Comparison of ENCODE assay signal across 24 cellular contexts in the genomic region with DNA sequence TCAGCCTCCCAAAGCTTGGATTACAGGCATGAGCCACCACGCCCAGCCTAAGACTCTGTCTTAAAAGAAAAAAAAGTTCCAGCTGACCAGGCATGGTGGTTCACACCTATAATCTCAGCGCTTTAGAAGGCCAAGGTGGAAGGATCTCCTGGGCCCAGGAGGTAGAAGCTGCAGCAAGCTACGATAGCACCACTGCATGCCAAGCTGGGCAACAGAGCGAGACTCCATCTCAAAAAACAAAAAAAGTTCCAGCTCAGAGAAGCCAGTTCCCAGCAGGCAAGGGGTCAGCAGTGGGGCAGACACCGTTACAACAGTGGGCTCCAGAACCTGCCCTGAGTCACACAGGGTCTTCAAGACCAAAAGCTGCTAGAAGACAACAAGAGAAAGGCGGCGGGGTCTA. TPM values are rescaled to one million over a fixed set of nuclear protein-coding genes. Genes with fewer than 3 reads are reported as not detected.
DNase-seq lines count a peak whose midpoint lies in the region; ATAC-seq lines count a peak whose summit lies in the region.
"Had no signal": no experiment of that assay in that cellular context is flagged by ENCODE, and none has a peak within 500 bp of the region (broad histone marks: within the 10 kb centered on the region; RNA-seq: fewer than 3 reads in every experiment).

No MANE protein-coding gene starts in this region.

- DNase-seq in activated naive CD8-positive, alpha-beta T cell treated with anti-CD3 and anti-CD28 coated beads, Interleukin-2, amount 50 U/mL, for 24 hours: no peak
- DNase-seq in naive thymus-derived CD8-positive, alpha-beta T cell: no peak
- DNase-seq in NCI-H526 treated with DMSO at 0.1 percent for 48 hours (lab: John Stamatoyannopoulos, UW): no peak
- DNase-seq in NK-92 treated with Interleukin-12 subunit alpha and Interleukin-12 subunit beta, amount 100 ng/mL, for 24 hours (lab: John Stamatoyannopoulos, UW): no peak
- DNase-seq: activated CD4-positive, alpha-beta T cell treated with anti-CD3 and anti-CD28 coated beads for 1 hour; activated naive CD8-positive, alpha-beta T cell treated with anti-CD3 and anti-CD28 coated beads, Interleukin-2, amount 10 ng/mL, durations not matched to agents 7 days and 5 days; cortex of kidney; glutamatergic neuron; GOT3; left colon; midbrain; NCI-H1105; NCI-H2029; NCI-H226; stimulated activated CD4-positive, alpha-beta T cell treated with anti-CD3 and anti-CD28 coated beads, Interleukin-2, amount 100 ng/mL, for 48 hours; stimulated activated naive CD4-positive, alpha-beta T cell; tibial artery had no signal

- peak overlapping the region; percentile 64 for H3K27ac Mint-ChIP-seq in activated naive CD8-positive, alpha-beta T cell
- no peak overlapping the region for H3K27ac Mint-ChIP-seq in activated naive CD8-positive, alpha-beta T cell treated with anti-CD3 and anti-CD28 coated beads, Interleukin-2, amount 50 U/mL, for 24 hours
- H3K27ac Mint-ChIP-seq in naive thymus-derived CD8-positive, alpha-beta T cell: peak overlapping the region in 8 of 10 donors; percentile 22 to 90 (median 60)
- H3K27ac Mint-ChIP-seq: activated naive CD8-positive, alpha-beta T cell treated with anti-CD3 and anti-CD28 coated beads, Interleukin-2, amount 10 ng/mL, durations not matched to agents 7 days and 5 days; B cell had no signal

- peak overlapping the region; percentile 57 for H3K27ac ChIP-seq in angular gyrus (ENCODE audit: low read depth, low read length)
- peak overlapping the region; percentile 99 for H3K27ac ChIP-seq in temporal lobe (ENCODE audit: low read depth, low read length)
- H3K27ac ChIP-seq: A549 had no signal

- no peak for ATAC-seq in activated naive CD8-positive, alpha-beta T cell treated with anti-CD3 and anti-CD28 coated beads, Interleukin-2, amount 50 U/mL, for 24 hours
- ATAC-seq in naive thymus-derived CD8-positive, alpha-beta T cell: no peak
- ATAC-seq in GM18861 (IDR thresholded peaks at IDR 0.05; ENCODE audit: unreplicated experiment): no peak
- ATAC-seq: A549, left colon had no signal

- POLR2A ChIA-PET in naive thymus-derived CD8-positive, alpha-beta T cell (lab: Charles Lee): interaction anchor here (0.5 kb wide), 1 partner anchor 12 kb away, joined by 3 read pairs; no protein-coding TSS in a partner anchor

- H3K27me3 Mint-ChIP-seq in activated naive CD8-positive, alpha-beta T cell: no peaks in the 10 kb centered on the region
- H3K27me3 Mint-ChIP-seq in activated naive CD8-positive, alpha-beta T cell treated with anti-CD3 and anti-CD28 coated beads, Interleukin-2, amount 50 U/mL, for 24 hours: no peaks in the 10 kb centered on the region
- no peaks in the 10 kb centered on the region for H3K27me3 Mint-ChIP-seq in naive thymus-derived CD8-positive, alpha-beta T cell
- H3K27me3 Mint-ChIP-seq: activated naive CD8-positive, alpha-beta T cell treated with anti-CD3 and anti-CD28 coated beads, Interleukin-2, amount 10 ng/mL, durations not matched to agents 7 days and 5 days; B cell had no signal

- H3K36me3 Mint-ChIP-seq in activated naive CD8-positive, alpha-beta T cell: no peaks in the 10 kb centered on the region
- H3K36me3 Mint-ChIP-seq in activated naive CD8-positive, alpha-beta T cell treated with anti-CD3 and anti-CD28 coated beads, Interleukin-2, amount 50 U/mL, for 24 hours (ENCODE audit: low read depth): peaks cover 1% of the 10 kb centered on the region
- H3K36me3 Mint-ChIP-seq in naive thymus-derived CD8-positive, alpha-beta T cell: no peaks in the 10 kb centered on the region
- H3K36me3 Mint-ChIP-seq: activated naive CD8-positive, alpha-beta T cell treated with anti-CD3 and anti-CD28 coated beads, Interleukin-2, amount 10 ng/mL, durations not matched to agents 7 days and 5 days had no signal

- H3K4me3 Mint-ChIP-seq in activated naive CD8-positive, alpha-beta T cell: no peak overlapping the region
- no peak overlapping the region for H3K4me3 Mint-ChIP-seq in activated naive CD8-positive, alpha-beta T cell treated with anti-CD3 and anti-CD28 coated beads, Interleukin-2, amount 50 U/mL, for 24 hours
- H3K4me3 Mint-ChIP-seq in naive thymus-derived CD8-positive, alpha-beta T cell: no peak overlapping the region
- H3K4me3 Mint-ChIP-seq: activated naive CD8-positive, alpha-beta T cell treated with anti-CD3 and anti-CD28 coated beads, Interleukin-2, amount 10 ng/mL, durations not matched to agents 7 days and 5 days; B cell had no signal

- no peaks in the 10 kb centered on the region for H3K9me3 Mint-ChIP-seq in activated naive CD8-positive, alpha-beta T cell (ENCODE audit: low read depth)
- H3K9me3 Mint-ChIP-seq in activated naive CD8-positive, alpha-beta T cell treated with anti-CD3 and anti-CD28 coated beads, Interleukin-2, amount 50 U/mL, for 24 hours: no peaks in the 10 kb centered on the region
- no peaks in the 10 kb centered on the region for H3K9me3 Mint-ChIP-seq in naive thymus-derived CD8-positive, alpha-beta T cell
- H3K9me3 Mint-ChIP-seq: activated naive CD8-positive, alpha-beta T cell treated with anti-CD3 and anti-CD28 coated beads, Interleukin-2, amount 10 ng/mL, durations not matched to agents 7 days and 5 days; activated T-helper 1 cell treated with anti-CD3 and anti-CD28 coated beads, Interleukin-12 subunit alpha, Interleukin-12 subunit beta, Interleukin-2, Interleukin-4 antibody, amounts not matched to agents 30 ng/mL and 10 ng/mL and 1 ng/mL, durations not matched to agents 14 hours and 24 hours and 36 hours had no signal

- H3K4me1 Mint-ChIP-seq in activated naive CD8-positive, alpha-beta T cell (ENCODE audit: low read depth): peaks cover 63% of the 10 kb centered on the region
- peaks cover 60% of the 10 kb centered on the region for H3K4me1 Mint-ChIP-seq in activated naive CD8-positive, alpha-beta T cell treated with anti-CD3 and anti-CD28 coated beads, Interleukin-2, amount 50 U/mL, for 24 hours
- H3K4me1 Mint-ChIP-seq in naive thymus-derived CD8-positive, alpha-beta T cell: peaks cover 30 to 77% (median 72%) of the 10 kb centered on the region in 4 donors

RNA-seq across cellular contexts. Expression of a gene that starts 3.3 kb away (rescaled TPM):
- 10 to 100 TPM; 25.5 to 26.8 TPM for total RNA-seq in naive thymus-derived CD8-positive, alpha-beta T cell
- 10 to 100 TPM in 1 of 3 donors, 1 to 10 TPM in 2; 5.1 to 13.0 (median 5.4) TPM for polyA plus RNA-seq in naive thymus-derived CD8-positive, alpha-beta T cell
- total RNA-seq in temporal lobe: 9.3 TPM

RNA-seq across cellular contexts. Expression of a gene that starts 47.8 kb away (rescaled TPM):
- total RNA-seq in naive thymus-derived CD8-positive, alpha-beta T cell: 100 to 1,000 TPM; 113 to 116 TPM
- 10 to 100 TPM in 2 of 3 donors, 1 to 10 TPM in 1; 9.1 to 16.1 (median 15.0) TPM for polyA plus RNA-seq in naive thymus-derived CD8-positive, alpha-beta T cell
- total RNA-seq in temporal lobe: 134 TPM
